Comparison of ENCODE assay signal across 22 cellular contexts in genomic region chr12:130876297-130876696, GRCh38. TPM values are rescaled to one million over a fixed set of nuclear protein-coding genes. Genes with fewer than 3 reads are reported as not detected.
DNase-seq lines count a peak whose midpoint lies in the region; ATAC-seq, FAIRE-seq and TF ChIP-seq lines count a peak whose summit lies in the region.
"Had no signal": no experiment of that assay in that cellular context is flagged by ENCODE, and none has a peak within 500 bp of the region (broad histone marks: within the 10 kb centered on the region; RNA-seq: fewer than 3 reads in every experiment).

No MANE protein-coding gene starts in this region.

- H3K4me2 ChIP-seq in A549 (no peak overlapping the region), DOHH2 (ENCODE audit: low read length) (0 out of 2 replicates have a peak overlapping the region, but pooled peaks have one; percentile 23), SU-DHL-6 (ENCODE audit: low read depth, low read length, poor library complexity, severe bottlenecking) (peak overlapping the region; percentile 26), HepG2 (ENCODE audit: low read depth, low read length) (no peak overlapping the region)

- peaks cover 21% of the 10 kb centered on the region for H3K4me1 ChIP-seq in A549
- peaks cover 74% of the 10 kb centered on the region for H3K4me1 ChIP-seq in DOHH2 (ENCODE audit: control insufficient read depth, low read length)
- H3K4me1 ChIP-seq in HepG2 (ENCODE audit: insufficient read depth, low read length), result peaks cover 78% of the 10 kb centered on the region

- FAIRE-seq in A549 (lab: Jason Lieb, UNC) (no peak), HepG2 (lab: Jason Lieb, UNC) (no peak)
- FAIRE-seq: GM12892, RCC 7860 had no signal

- ATAC-seq in A549 (no peak), HepG2 (no peak)
- ATAC-seq: CD8-positive, alpha-beta T cell; SK-N-SH treated with all-trans-retinoic acid at 6 μM for 48 hours had no signal

- H3K36me3 ChIP-seq in DOHH2 (ENCODE audit: control insufficient read depth, low read length) (peaks cover 68% of the 10 kb centered on the region), SU-DHL-6 (ENCODE audit: low read length) (peaks cover 44% of the 10 kb centered on the region), HepG2 (replicated peaks in 1 of 2; ENCODE audit: control insufficient read depth in 1 of 2, insufficient read depth in 2 of 2, low read length in 2 of 2) (peaks cover 11 to 46% of the 10 kb centered on the region in 2 experiments)

- no peak for TF ChIP-seq POLR2A in A549 (IDR thresholded peaks at IDR 0.05; ENCODE audit: low read length)
- no peak; a peak in 1 of 4 replicates for TF ChIP-seq POLR2A in HepG2 (IDR thresholded peaks at IDR 0.05; ENCODE audit: insufficient read depth in 1 of 2, low read depth in 2 of 2, low read length in 2 of 2)

- DNase-seq in A549 (ENCODE audit: low read depth in 1 of 2, low spot score in 1 of 2), result no peak
- no peak for DNase-seq in HepG2 (ENCODE audit: low spot score)
- no peak for DNase-seq in SHP77 (lab: John Stamatoyannopoulos, UW)
- no peak for DNase-seq in HuH-7.5 (ENCODE audit: low spot score)
- DNase-seq in activated CD4-positive, alpha-beta T cell treated with anti-CD3 and anti-CD28 coated beads, Interleukin-2, amount 50 U/mL, for 48 hours, result no peak
- DNase-seq: ACHN; AML-193; CD8-positive, alpha-beta T cell; DND-41; GDM1; H7; Kasumi-1; NCI-H1105 treated with DMSO at 0.1 percent for 48 hours; NCI-H1694 treated with DMSO at 0.1 percent for 48 hours; NCI-H226; NCI-H524 treated with DMSO at 0.1 percent for 48 hours; Right ventricle myocardium superior had no signal

- no TSS peak for BruUV-seq in HepG2 (replicated peaks; lab: Mats Ljungman, UMichigan)

- H2AFZ ChIP-seq in SU-DHL-6 (ENCODE audit: low read depth, low read length, severe bottlenecking) (no peak overlapping the region), HepG2 (ENCODE audit: low read length) (no peak overlapping the region)

- CTCF ChIA-PET in A549 (lab: Yijun Ruan, JAX) (no interaction called here), HepG2 (lab: Yijun Ruan, JAX; ENCODE audit: low intra/inter-chr PET ratio, low total read pairs) (no interaction called here)

- H4K20me1 ChIP-seq in DOHH2 (ENCODE audit: control insufficient read depth, insufficient read depth, low read depth, low read length) (peaks cover 39% of the 10 kb centered on the region), SU-DHL-6 (ENCODE audit: low read depth, low read length) (peaks cover 37% of the 10 kb centered on the region), HepG2 (ENCODE audit: insufficient read depth, low read length) (peaks cover 28% of the 10 kb centered on the region)

- H3K4me3 ChIP-seq in A549 (no peak overlapping the region), DOHH2 (ENCODE audit: low read length) (no peak overlapping the region), SU-DHL-6 (ENCODE audit: insufficient read depth, low read length, poor library complexity, severe bottlenecking) (no peak overlapping the region), HepG2 (replicated peaks in 1 of 3; ENCODE audit: insufficient read depth in 1 of 3, low read depth in 2 of 3, low read length in 3 of 3) (no peak overlapping the region)

- H3K27ac ChIP-seq in A549, result no peak overlapping the region
- H3K27ac ChIP-seq in DOHH2 (ENCODE audit: low read depth, low read length), result no peak overlapping the region
- H3K27ac ChIP-seq in SU-DHL-6 (ENCODE audit: low read depth, low read length), result no peak overlapping the region
- no peak overlapping the region for H3K27ac ChIP-seq in HepG2 (ENCODE audit: extremely low read length, insufficient read depth, low read length)

- H3K9me2 ChIP-seq in DOHH2 (replicated peaks; ENCODE audit: control insufficient read depth, low read length) (no peaks in the 10 kb centered on the region), SU-DHL-6 (replicated peaks; ENCODE audit: insufficient read depth, low read length) (no peaks in the 10 kb centered on the region)

- peaks cover 74% of the 10 kb centered on the region for H3F3A ChIP-seq in DOHH2 (ENCODE audit: control insufficient read depth, insufficient read depth)
- H3F3A ChIP-seq in SU-DHL-6 (ENCODE audit: insufficient read depth), result peaks cover 73% of the 10 kb centered on the region

- no peaks in the 10 kb centered on the region for H3K27me3 ChIP-seq in DOHH2 (ENCODE audit: control insufficient read depth, low read length)
- no peaks in the 10 kb centered on the region for H3K27me3 ChIP-seq in SU-DHL-6 (ENCODE audit: low read length)
- peaks cover 1 to 9% of the 10 kb centered on the region in 2 experiments; a peak in 2 of 5 replicates for H3K27me3 ChIP-seq in HepG2 (ENCODE audit: control insufficient read depth in 1 of 2, insufficient read depth in 2 of 2, low read length in 2 of 2)

- H3K79me2 ChIP-seq in DOHH2 (ENCODE audit: control insufficient read depth, low read length) (peaks cover 35% of the 10 kb centered on the region), SU-DHL-6 (ENCODE audit: insufficient read depth, low read length) (peaks cover 30% of the 10 kb centered on the region), HepG2 (ENCODE audit: insufficient read depth, low read length) (peaks cover 22% of the 10 kb centered on the region)

- TF ChIP-seq RAD21 in A549 (conservative IDR thresholded peaks at IDR 0.05 in 1 of 2, IDR thresholded peaks at IDR 0.05 in 1 of 2) (no peak), HepG2 (CRISPR knock-in tag; IDR thresholded peaks at IDR 0.05) (no peak)

- no peak overlapping the region for H3K9ac ChIP-seq in SU-DHL-6 (ENCODE audit: low read length)
- H3K9ac ChIP-seq in HepG2 (ENCODE audit: insufficient read depth, low read depth, low read length), result no peak overlapping the region

- in situ Hi-C loops in HepG2 (cut with HindIII; ENCODE audit: extremely low pct_ligation_motif_present, low pct_unique_long_range_greater_than_20kb), result no loop called here

- intact Hi-C loops in HepG2 (cut with micrococcal nuclease; ENCODE audit: unreplicated experiment), result no loop called here

- TF ChIP-seq EP300 in A549 (IDR thresholded peaks at IDR 0.05) (no peak), HepG2 (IDR thresholded peaks at IDR 0.05; ENCODE audit: low read depth in 2 of 2, low read length in 2 of 2) (no peak), HepG2 (CRISPR knock-in tag; IDR thresholded peaks at IDR 0.05; ENCODE audit: borderline replicate concordance) (no peak)

- TF ChIP-seq CTCF in A549 (IDR thresholded peaks at IDR 0.05) (no peak), DOHH2 (IDR thresholded peaks at IDR 0.05; ENCODE audit: low read depth, low read length, poor library complexity, severe bottlenecking) (no peak), SU-DHL-6 (IDR thresholded peaks at IDR 0.05; ENCODE audit: insufficient read depth, low read length, poor library complexity, severe bottlenecking) (no peak), HepG2 (CRISPR knock-in tag; IDR thresholded peaks at IDR 0.05) (no peak)

- no peaks in the 10 kb centered on the region for H3K9me3 ChIP-seq in A549
- H3K9me3 ChIP-seq in DOHH2 (ENCODE audit: control insufficient read depth, insufficient read depth, low read length), result no peaks in the 10 kb centered on the region
- H3K9me3 ChIP-seq in SU-DHL-6 (ENCODE audit: insufficient read depth, low read length), result no peaks in the 10 kb centered on the region
- H3K9me3 ChIP-seq in HepG2 (ENCODE audit: low read length), result no peaks in the 10 kb centered on the region

- POLR2A ChIA-PET in A549 (lab: Yijun Ruan, JAX) (no interaction called here), HepG2 (lab: Yijun Ruan, JAX) (no interaction called here)

RNA-seq across cellular contexts. Expression of gene RAN, which starts 4.4 kb away (rescaled TPM):
- 2,967 and 3,303 TPM in 2 replicates for polyA plus RNA-seq in A549 (2011; rRNA removed)
- 1,939 and 2,223 TPM in 2 replicates for polyA plus RNA-seq in A549 (2012; cell fraction: cytosol; rRNA removed)
- polyA plus RNA-seq in A549 (2012; cell fraction: nucleus; rRNA removed), result 601 and 850 TPM in 2 replicates
- 1,859 to 1,987 TPM (median 1,941 TPM) in 3 replicates for polyA plus RNA-seq in A549 (2017; fragmentation: RNase III; extraction: RNeasy Plus Mini Kit Qiagen cat#74134 plus additional on column Dnase treatment)
- polyA minus RNA-seq in A549 (2011; rRNA and poly(A)+ RNA removed), result 1,030 and 1,279 TPM in 2 replicates
- total RNA-seq in HepG2 (2016; rRNA removed; fragmentation: Illumina TruSeq; extraction: Trizol), result 1,630 and 2,526 TPM in 2 replicates
- total RNA-seq in HepG2 (2016; cell fraction: cytosol; rRNA removed; fragmentation: Illumina TruSeq; extraction: Trizol; ENCODE audit: low read depth), result 453 and 456 TPM in 2 replicates
- total RNA-seq in HepG2 (2016; cell fraction: insoluble cytoplasmic fraction; rRNA removed; fragmentation: Illumina TruSeq; extraction: Trizol), result 1,637 and 2,557 TPM in 2 replicates
- total RNA-seq in HepG2 (2016; cell fraction: membrane; rRNA removed; fragmentation: Illumina TruSeq; extraction: Trizol), result 837 and 870 TPM in 2 replicates
- 527 and 560 TPM in 2 replicates for total RNA-seq in HepG2 (2016; cell fraction: nucleus; rRNA removed; fragmentation: Illumina TruSeq; extraction: Trizol)
- 996 and 1,335 TPM in 2 replicates for polyA plus RNA-seq in HepG2 (2011; rRNA removed)
- 979 and 1,087 TPM in 2 replicates for polyA plus RNA-seq in HepG2 (2011; cell fraction: cytosol; rRNA removed)
- 385 and 550 TPM in 2 replicates for polyA plus RNA-seq in HepG2 (2011; cell fraction: nucleus; rRNA removed)
- 1,088 and 1,104 TPM in 2 replicates for polyA plus RNA-seq in HepG2 (2012)
- 580 and 585 TPM in 2 replicates for polyA plus RNA-seq in HepG2 (2016; cell fraction: cytosol; fragmentation: Illumina TruSeq; extraction: Trizol; ENCODE audit: low read depth)
- polyA plus RNA-seq in HepG2 (2016; cell fraction: insoluble cytoplasmic fraction; fragmentation: Illumina TruSeq; extraction: Trizol; ENCODE audit: low read depth), result 2,503 and 2,588 TPM in 2 replicates
- polyA plus RNA-seq in HepG2 (2016; cell fraction: membrane; fragmentation: Illumina TruSeq; extraction: Trizol; ENCODE audit: low read depth), result 756 and 768 TPM in 2 replicates
- 908 and 932 TPM in 2 replicates for polyA plus RNA-seq in HepG2 (2016; cell fraction: nucleus; fragmentation: Illumina TruSeq; extraction: Trizol; ENCODE audit: insufficient read depth, low read depth)
- 405 and 954 TPM in 2 replicates for polyA minus RNA-seq in HepG2 (2011; rRNA and poly(A)+ RNA removed; ENCODE audit: low replicate concordance)
- 424 and 441 TPM in 2 replicates for polyA minus RNA-seq in HepG2 (2011; cell fraction: cytosol; rRNA and poly(A)+ RNA removed)
- 138 and 202 TPM in 2 replicates for polyA minus RNA-seq in HepG2 (2011; cell fraction: nucleus; rRNA and poly(A)+ RNA removed)

RNA-seq across cellular contexts. Expression of gene STX2, which starts 37.2 kb away (rescaled TPM):
- polyA plus RNA-seq in A549 (2011; rRNA removed) (39.4 and 51.3 TPM in 2 replicates), A549 (2017; fragmentation: RNase III; extraction: RNeasy Plus Mini Kit Qiagen cat#74134 plus additional on column Dnase treatment) (25.6 to 26.9 TPM (median 26.8 TPM) in 3 replicates), HepG2 (2011; rRNA removed) (22.8 and 25.1 TPM in 2 replicates)
- 20.2 and 20.4 TPM in 2 replicates for polyA plus RNA-seq in A549 (2012; cell fraction: cytosol; rRNA removed)
- polyA plus RNA-seq in A549 (2012; cell fraction: nucleus; rRNA removed), result 21.3 and 45.4 TPM in 2 replicates
- polyA minus RNA-seq in A549 (2011; rRNA and poly(A)+ RNA removed), result 13.9 and 14.8 TPM in 2 replicates
- 12.4 and 13.4 TPM in 2 replicates for total RNA-seq in HepG2 (2016; rRNA removed; fragmentation: Illumina TruSeq; extraction: Trizol)
- 10.3 and 12.4 TPM in 2 replicates for total RNA-seq in HepG2 (2016; cell fraction: cytosol; rRNA removed; fragmentation: Illumina TruSeq; extraction: Trizol; ENCODE audit: low read depth)
- total RNA-seq in HepG2 (2016; cell fraction: insoluble cytoplasmic fraction; rRNA removed; fragmentation: Illumina TruSeq; extraction: Trizol), result 11.7 and 13.3 TPM in 2 replicates
- 17.4 and 19.2 TPM in 2 replicates for total RNA-seq in HepG2 (2016; cell fraction: membrane; rRNA removed; fragmentation: Illumina TruSeq; extraction: Trizol)
- 9.3 and 11.7 TPM in 2 replicates for total RNA-seq in HepG2 (2016; cell fraction: nucleus; rRNA removed; fragmentation: Illumina TruSeq; extraction: Trizol)
- 9.8 and 15.2 TPM in 2 replicates for polyA plus RNA-seq in HepG2 (2011; cell fraction: cytosol; rRNA removed)
- polyA plus RNA-seq in HepG2 (2011; cell fraction: nucleus; rRNA removed), result 35.1 and 44.2 TPM in 2 replicates
- 13.4 and 16.2 TPM in 2 replicates for polyA plus RNA-seq in HepG2 (2012)
- polyA plus RNA-seq in HepG2 (2016; cell fraction: cytosol; fragmentation: Illumina TruSeq; extraction: Trizol; ENCODE audit: low read depth), result 8.3 and 10.5 TPM in 2 replicates
- 13.2 and 13.7 TPM in 2 replicates for polyA plus RNA-seq in HepG2 (2016; cell fraction: insoluble cytoplasmic fraction; fragmentation: Illumina TruSeq; extraction: Trizol; ENCODE audit: low read depth)
- polyA plus RNA-seq in HepG2 (2016; cell fraction: membrane; fragmentation: Illumina TruSeq; extraction: Trizol; ENCODE audit: low read depth), result 14.0 and 15.0 TPM in 2 replicates
- polyA plus RNA-seq in HepG2 (2016; cell fraction: nucleus; fragmentation: Illumina TruSeq; extraction: Trizol; ENCODE audit: insufficient read depth, low read depth), result 18.7 and 22.3 TPM in 2 replicates
- 8.4 and 9.4 TPM in 2 replicates for polyA minus RNA-seq in HepG2 (2011; rRNA and poly(A)+ RNA removed; ENCODE audit: low replicate concordance)
- polyA minus RNA-seq in HepG2 (2011; cell fraction: cytosol; rRNA and poly(A)+ RNA removed), result 7.5 and 8.7 TPM in 2 replicates
- polyA minus RNA-seq in HepG2 (2011; cell fraction: nucleus; rRNA and poly(A)+ RNA removed), result 19.6 and 26.2 TPM in 2 replicates

Comparison
In these comparisons a context has a peak if more than half of its experiments do, and no peak if none do; other contexts are left out.
1. H3K4me2 ChIP-seq: peak in DOHH2 (single experiment) and SU-DHL-6 (single experiment); none in A549 (single experiment) and HepG2 (single experiment).
2. Of the 38 proteins assayed by ChIP-seq in both HepG2 and A549: peak only in HepG2: none; only in A549: none; in both: MAFK; in neither: 37.